In the genomic region with DNA sequence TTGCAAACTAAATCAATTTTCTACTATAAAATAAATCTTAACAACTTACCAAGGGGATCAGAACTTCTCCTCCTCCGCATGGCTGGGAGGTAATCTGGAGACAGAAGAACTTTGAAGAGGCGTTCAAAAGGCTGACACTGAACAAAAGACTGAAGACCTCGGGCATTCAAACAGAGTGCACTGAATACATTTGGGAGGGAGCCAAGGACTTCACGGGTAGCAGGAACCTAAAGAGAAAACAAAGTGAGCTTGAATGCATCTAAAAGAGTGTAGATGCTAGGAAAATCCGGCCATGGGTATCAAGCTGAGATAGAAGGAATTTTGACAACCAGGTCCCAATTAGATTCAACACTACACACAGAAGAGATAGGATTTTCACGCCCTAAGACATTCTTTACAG, we compare ENCODE assay signal across 19 cellular contexts.
DNase-seq lines count a peak whose midpoint lies in the region; ATAC-seq, FAIRE-seq and TF ChIP-seq lines count a peak whose summit lies in the region.
"Had no signal": no experiment of that assay in that cellular context is flagged by ENCODE, and none has a peak within 500 bp of the region (broad histone marks: within the 10 kb centered on the region; RNA-seq: fewer than 3 reads in every experiment).

No MANE protein-coding gene starts in this region.

- FAIRE-seq in GM18507 (lab: Jason Lieb, UNC) = peak; percentile 21
- FAIRE-seq: K562, RCC 7860 had no signal

- H3K36me3 Mint-ChIP-seq in CD8-positive, alpha-beta T cell = peaks cover 80% of the 10 kb centered on the region
- peaks cover 27% of the 10 kb centered on the region for H3K36me3 Mint-ChIP-seq in activated naive CD8-positive, alpha-beta T cell treated with anti-CD3 and anti-CD28 coated beads, Interleukin-2, amount 10 ng/mL, durations not matched to agents 7 days and 5 days
- no peaks in the 10 kb centered on the region for H3K36me3 Mint-ChIP-seq in glutamatergic neuron (ENCODE audit: unreplicated experiment)

- H3K9me3 Mint-ChIP-seq in CD8-positive, alpha-beta T cell = no peaks in the 10 kb centered on the region
- H3K9me3 Mint-ChIP-seq in activated naive CD8-positive, alpha-beta T cell treated with anti-CD3 and anti-CD28 coated beads, Interleukin-2, amount 10 ng/mL, durations not matched to agents 7 days and 5 days = no peaks in the 10 kb centered on the region
- no peaks in the 10 kb centered on the region for H3K9me3 Mint-ChIP-seq in glutamatergic neuron (ENCODE audit: unreplicated experiment)
- H3K9me3 Mint-ChIP-seq: GM23338 had no signal

- POLR2A ChIA-PET in CD8-positive, alpha-beta T cell (lab: Charles Lee) = no interaction called here
- POLR2A ChIA-PET in activated naive CD8-positive, alpha-beta T cell treated with anti-CD3 and anti-CD28 coated beads, Interleukin-2, amount 10 ng/mL, durations not matched to agents 7 days and 5 days (lab: Charles Lee) = no interaction called here

- peaks cover 7% of the 10 kb centered on the region for H3K4me1 Mint-ChIP-seq in CD8-positive, alpha-beta T cell (ENCODE audit: low read depth)
- H3K4me1 Mint-ChIP-seq in activated naive CD8-positive, alpha-beta T cell treated with anti-CD3 and anti-CD28 coated beads, Interleukin-2, amount 10 ng/mL, durations not matched to agents 7 days and 5 days = peaks cover 9% of the 10 kb centered on the region
- peaks cover 2% of the 10 kb centered on the region for H3K4me1 Mint-ChIP-seq in glutamatergic neuron (ENCODE audit: low read depth, unreplicated experiment)
- H3K4me1 Mint-ChIP-seq: CD14-positive monocyte, GM23338 had no signal

- no peak for ATAC-seq in CD8-positive, alpha-beta T cell
- no peak for ATAC-seq in activated naive CD8-positive, alpha-beta T cell treated with anti-CD3 and anti-CD28 coated beads, Interleukin-2, amount 10 ng/mL, durations not matched to agents 7 days and 5 days (ENCODE audit: low read depth)
- ATAC-seq in GM21619 (IDR thresholded peaks at IDR 0.05; ENCODE audit: unreplicated experiment) = no peak
- no peak for ATAC-seq in HG03378 (IDR thresholded peaks at IDR 0.05; ENCODE audit: unreplicated experiment)
- ATAC-seq: GM23338, HCT116, K562, Right ventricle myocardium inferior had no signal

- peaks cover 48% of the 10 kb centered on the region for H3K36me3 ChIP-seq in CD8-positive, alpha-beta T cell (ENCODE audit: insufficient read depth, low read length)

- no peaks in the 10 kb centered on the region for H3K27me3 Mint-ChIP-seq in CD8-positive, alpha-beta T cell (ENCODE audit: low read depth)
- H3K27me3 Mint-ChIP-seq in activated naive CD8-positive, alpha-beta T cell treated with anti-CD3 and anti-CD28 coated beads, Interleukin-2, amount 10 ng/mL, durations not matched to agents 7 days and 5 days = no peaks in the 10 kb centered on the region
- no peaks in the 10 kb centered on the region for H3K27me3 Mint-ChIP-seq in glutamatergic neuron (ENCODE audit: unreplicated experiment)

- peak overlapping the region; percentile 53 for H3K27ac Mint-ChIP-seq in CD8-positive, alpha-beta T cell
- H3K27ac Mint-ChIP-seq in activated naive CD8-positive, alpha-beta T cell treated with anti-CD3 and anti-CD28 coated beads, Interleukin-2, amount 10 ng/mL, durations not matched to agents 7 days and 5 days = peak overlapping the region; percentile 38
- peak overlapping the region; percentile 38 for H3K27ac Mint-ChIP-seq in glutamatergic neuron (ENCODE audit: unreplicated experiment)
- H3K27ac Mint-ChIP-seq: CD14-positive monocyte, GM23338 had no signal

- no peak overlapping the region for H3K27ac ChIP-seq in CD8-positive, alpha-beta T cell (ENCODE audit: low read depth, low read length)

- DNase-seq in CD8-positive, alpha-beta T cell = no peak
- DNase-seq in GM18507 (ENCODE audit: extremely low spot score, insufficient read length, low read depth) (no peak), glutamatergic neuron (no peak), GM13976 (ENCODE audit: low spot score) (no peak)
- no peak for DNase-seq in activated naive CD8-positive, alpha-beta T cell treated with anti-CD3 and anti-CD28 coated beads, Interleukin-2, amount 10 ng/mL, durations not matched to agents 7 days and 5 days
- DNase-seq: DMS 273 treated with DMSO at 0.1 percent for 48 hours, GF-D8, NCI-H1092 treated with DMSO at 0.1 percent for 48 hours, NCI-H2081 treated with DMSO at 0.1 percent for 48 hours, NCI-H226, NCI-H524 treated with DMSO at 0.1 percent for 48 hours had no signal

- H3K4me3 Mint-ChIP-seq in CD8-positive, alpha-beta T cell = no peak overlapping the region
- no peak overlapping the region for H3K4me3 Mint-ChIP-seq in activated naive CD8-positive, alpha-beta T cell treated with anti-CD3 and anti-CD28 coated beads, Interleukin-2, amount 10 ng/mL, durations not matched to agents 7 days and 5 days
- H3K4me3 Mint-ChIP-seq in glutamatergic neuron (ENCODE audit: unreplicated experiment) = no peak overlapping the region
- H3K4me3 Mint-ChIP-seq: CD14-positive monocyte, GM23338 had no signal

- no peaks in the 10 kb centered on the region for H3K9me3 ChIP-seq in CD8-positive, alpha-beta T cell (ENCODE audit: low read length)

- CTCF ChIA-PET in CD8-positive, alpha-beta T cell (lab: Charles Lee) = no interaction called here

- intact Hi-C loops in CD8-positive, alpha-beta T cell (cut with DNase I, micrococcal nuclease) = no loop called here

- no peak overlapping the region for H3K4me3 ChIP-seq in CD8-positive, alpha-beta T cell (ENCODE audit: low read depth, low read length)
- H3K4me3 ChIP-seq: GM23338, K562 had no signal

- in situ Hi-C loops in GM13976 (cut with MboI; ENCODE audit: low sequenced_read_pairs, unreplicated experiment) = no loop called here

- H3K4me1 ChIP-seq in CD8-positive, alpha-beta T cell (ENCODE audit: insufficient read depth, low read length) = no peaks in the 10 kb centered on the region

- TF ChIP-seq CTCF in CD8-positive, alpha-beta T cell (IDR thresholded peaks at IDR 0.05) = no peak
- TF ChIP-seq CTCF in glutamatergic neuron (IDR thresholded peaks at IDR 0.05; ENCODE audit: partially characterized antibody, unreplicated experiment) (no peak), GM13976 (IDR thresholded peaks at IDR 0.05; ENCODE audit: borderline replicate concordance, control extremely low read depth, extremely low read depth, insufficient read depth, missing control alignments) (no peak)

- H3K27me3 ChIP-seq in CD8-positive, alpha-beta T cell (ENCODE audit: insufficient read depth, low read length) = no peaks in the 10 kb centered on the region
